Comparison of ENCODE assay signal across 30 cellular contexts in the genomic region with DNA sequence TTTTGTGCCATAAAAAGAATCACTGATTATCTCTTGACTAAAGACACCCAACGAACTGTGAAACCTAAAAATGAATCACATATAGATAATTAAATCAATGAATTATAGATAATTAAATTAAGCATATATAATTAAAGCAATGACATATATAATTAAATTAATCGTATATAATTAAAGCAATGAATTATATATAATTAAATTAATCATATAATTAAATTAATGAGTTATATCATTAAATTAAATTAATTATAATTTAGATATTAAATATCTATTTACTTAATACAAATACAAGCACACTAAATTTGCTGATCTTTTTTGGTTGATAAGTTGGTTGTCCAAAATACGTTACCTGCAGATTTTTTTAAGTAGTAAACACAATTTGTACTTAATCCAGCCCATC. TPM values are rescaled to one million over a fixed set of nuclear protein-coding genes. Genes with fewer than 3 reads are reported as not detected.
"Had no signal": no experiment of that assay in that cellular context is flagged by ENCODE, and none has a peak within 500 bp of the region (broad histone marks: within the 10 kb centered on the region; RNA-seq: fewer than 3 reads in every experiment).

No MANE protein-coding gene starts in this region.

- H3K4me1 ChIP-seq: SJCRH30 had no signal

- H3K4me2 ChIP-seq: SK-N-SH had no signal

- H3K4me3 Mint-ChIP-seq: activated CD8-positive, alpha-beta T cell treated with anti-CD3 and anti-CD28 coated beads for 36 hours; activated naive CD4-positive, alpha-beta T cell treated with anti-CD3 and anti-CD28 coated beads, Interleukin-2, amount 10 ng/mL, durations not matched to agents 7 days and 5 days; activated naive CD8-positive, alpha-beta T cell treated with anti-CD3 and anti-CD28 coated beads for 36 hours; activated T-cell treated with anti-CD3 and anti-CD28 coated beads, Interleukin-2, amount 50 U/mL, for 72 hours had no signal

- ATAC-seq: activated CD4-positive, CD25-positive, alpha-beta regulatory T cell treated with anti-CD3 and anti-CD28 coated beads, Interleukin-2, amount 50 U/mL, for 24 hours; activated CD8-positive, alpha-beta T cell treated with anti-CD3 and anti-CD28 coated beads for 36 hours; activated T-cell treated with anti-CD3 and anti-CD28 coated beads, Interleukin-2, amount 50 U/mL, for 72 hours; Panc1 had no signal

- H3K9ac ChIP-seq: SK-N-SH had no signal

- H3K27me3 Mint-ChIP-seq: activated CD8-positive, alpha-beta T cell treated with anti-CD3 and anti-CD28 coated beads for 36 hours; activated naive CD8-positive, alpha-beta T cell treated with anti-CD3 and anti-CD28 coated beads for 36 hours had no signal

- H3K27me3 ChIP-seq: brain microvascular endothelial cell, cardiac muscle cell, SJCRH30 had no signal

- H3K9me2 ChIP-seq: SK-N-SH had no signal

- H3K9me3 Mint-ChIP-seq: activated CD8-positive, alpha-beta T cell treated with anti-CD3 and anti-CD28 coated beads for 36 hours; activated naive CD4-positive, alpha-beta T cell treated with anti-CD3 and anti-CD28 coated beads, Interleukin-2, amount 10 ng/mL, durations not matched to agents 7 days and 5 days; activated naive CD8-positive, alpha-beta T cell treated with anti-CD3 and anti-CD28 coated beads for 36 hours; activated T-cell treated with anti-CD3 and anti-CD28 coated beads, Interleukin-2, amount 50 U/mL, for 72 hours; activated T-helper 2 cell treated with anti-CD3 and anti-CD28 coated beads, Interferon-gamma antibody, Interleukin-2, Interleukin-4, amounts not matched to agents 10 μg/mL and 5 μg/mL and 100 μg/mL, durations not matched to agents 14 hours and 24 hours and 36 hours had no signal

- H3K27ac Mint-ChIP-seq: activated CD8-positive, alpha-beta T cell treated with anti-CD3 and anti-CD28 coated beads for 36 hours; activated naive CD4-positive, alpha-beta T cell treated with anti-CD3 and anti-CD28 coated beads, Interleukin-2, amount 10 ng/mL, durations not matched to agents 7 days and 5 days; activated naive CD8-positive, alpha-beta T cell treated with anti-CD3 and anti-CD28 coated beads for 36 hours; activated T-cell treated with anti-CD3 and anti-CD28 coated beads, Interleukin-2, amount 50 U/mL, for 72 hours; activated T-helper 2 cell treated with anti-CD3 and anti-CD28 coated beads, Interferon-gamma antibody, Interleukin-2, Interleukin-4, amounts not matched to agents 10 μg/mL and 5 μg/mL and 100 μg/mL, durations not matched to agents 14 hours and 24 hours and 36 hours had no signal

- H3K27ac ChIP-seq: brain microvascular endothelial cell, cardiac muscle cell, RWPE1, SJCRH30, WERI-Rb-1 had no signal

- DNase-seq: activated CD4-positive, alpha-beta T cell treated with anti-CD3 and anti-CD28 coated beads for 4 hours; activated CD8-positive, alpha-beta memory T cell treated with anti-CD3 and anti-CD28 coated beads, Interleukin-2, amount 50 U/mL, for 4 hours; activated CD8-positive, alpha-beta T cell treated with anti-CD3 and anti-CD28 coated beads for 36 hours; activated gamma-delta T cell treated with Interleukin-2 at 50 U/mL for 16 hours; activated naive CD4-positive, alpha-beta T cell treated with anti-CD3 and anti-CD28 coated beads, Interleukin-2, amount 10 ng/mL, durations not matched to agents 7 days and 5 days; activated naive CD8-positive, alpha-beta T cell treated with anti-CD3 and anti-CD28 coated beads for 36 hours; activated T-cell treated with anti-CD3 and anti-CD28 coated beads, Interleukin-2, amount 50 U/mL, for 72 hours; brain microvascular endothelial cell; KBM-7; MV-4-11; NCI-H1092 treated with DMSO at 0.1 percent for 48 hours; NCI-H1417 treated with DMSO at 0.1 percent for 48 hours; NCI-H1694; NCI-H2081; NCI-H510A treated with DMSO at 0.1 percent for 48 hours; NK-92 treated with Interleukin-12 subunit alpha and Interleukin-12 subunit beta, amount 100 ng/mL, for 24 hours; OCI-M1; Right ventricle myocardium superior; SJCRH30; SK-N-SH; T-helper 1 cell; WERI-Rb-1 had no signal

- H3K36me3 Mint-ChIP-seq: activated naive CD4-positive, alpha-beta T cell treated with anti-CD3 and anti-CD28 coated beads, Interleukin-2, amount 10 ng/mL, durations not matched to agents 7 days and 5 days; activated naive CD8-positive, alpha-beta T cell treated with anti-CD3 and anti-CD28 coated beads for 36 hours had no signal

- H3K36me3 ChIP-seq: brain microvascular endothelial cell, cardiac muscle cell, SJCRH30, WERI-Rb-1 had no signal

- H3K4me1 Mint-ChIP-seq: activated naive CD4-positive, alpha-beta T cell treated with anti-CD3 and anti-CD28 coated beads, Interleukin-2, amount 10 ng/mL, durations not matched to agents 7 days and 5 days; activated naive CD8-positive, alpha-beta T cell treated with anti-CD3 and anti-CD28 coated beads for 36 hours had no signal

- H3K4me3 ChIP-seq: cardiac muscle cell, SJCRH30 had no signal

- H3K9me3 ChIP-seq: SJCRH30, SK-N-SH had no signal

RNA-seq across cellular contexts. Expression of gene POU2AF1, which starts 30.9 kb away (rescaled TPM):
- total RNA-seq: cardiac muscle cell, LHCN-M2, M059J, SJCRH30 had no signal
- polyA plus RNA-seq: cardiac muscle cell had no signal

RNA-seq across cellular contexts. Expression of gene POU2AF3, which starts 49.8 kb away (rescaled TPM):
- total RNA-seq: activated CD8-positive, alpha-beta T cell treated with anti-CD3 and anti-CD28 coated beads for 36 hours; activated naive CD8-positive, alpha-beta T cell treated with anti-CD3 and anti-CD28 coated beads for 36 hours; activated T-helper 2 cell treated with anti-CD3 and anti-CD28 coated beads, Interferon-gamma antibody, Interleukin-2, Interleukin-4, amounts not matched to agents 10 μg/mL and 5 μg/mL and 100 μg/mL, durations not matched to agents 14 hours and 24 hours and 36 hours; LHCN-M2; M059J; SJCRH30; T-helper 2 cell treated with Interferon-gamma antibody and Interleukin-4, amounts not matched to agents 100 ng/mL and 5 ng/mL, for 36 hours had no signal
